Comparison of ENCODE assay signal across 1 cellular context in the genomic region with DNA sequence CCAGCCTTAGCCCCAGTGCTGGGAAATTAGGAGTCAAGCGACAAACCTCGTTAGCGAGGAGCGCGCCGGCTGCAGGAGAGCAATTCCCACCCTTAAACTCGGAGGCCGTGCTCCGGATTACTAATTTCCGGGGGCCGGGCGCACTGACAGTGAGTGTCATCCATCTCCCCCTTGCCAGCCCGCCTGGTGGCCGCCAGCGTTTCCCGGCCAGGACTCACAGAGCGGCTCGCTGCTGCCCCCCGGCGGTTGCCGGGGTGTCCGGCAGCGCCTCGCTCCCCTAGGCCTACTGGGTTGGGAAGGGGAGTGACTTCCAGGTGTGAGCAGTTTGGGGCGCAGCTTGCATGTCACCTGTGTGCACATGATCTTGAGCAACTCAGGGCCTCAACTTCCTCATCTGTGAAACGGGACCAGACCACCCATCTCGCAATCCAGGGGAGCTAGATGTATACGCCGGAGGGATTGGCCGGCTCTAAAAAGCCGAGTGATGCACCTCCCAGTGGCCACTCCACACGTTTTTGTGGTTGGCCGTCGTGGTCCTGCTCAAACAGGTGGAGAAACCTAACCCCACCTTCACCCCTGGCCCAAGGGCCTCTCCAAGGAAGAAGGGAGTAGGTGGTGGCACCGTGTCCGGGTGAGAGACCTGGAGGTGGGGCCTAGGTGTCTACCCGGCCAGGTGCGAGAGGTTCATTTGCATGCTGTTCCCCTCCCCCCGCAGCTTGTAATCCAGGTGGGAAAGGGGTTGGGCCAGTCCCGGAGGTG.
A peak's percentile ranks its signal among the peaks of the same experiment; 100 is the strongest.
TF ChIP-seq lines count a peak whose summit lies in the region.

No MANE protein-coding gene starts in this region.

TF ChIP-seq in K562, 482 proteins besides CTCF, POLR2A, EP300 and RAD21 (continued from another document and continues in another):
- TF ChIP-seq, protein P1, sequence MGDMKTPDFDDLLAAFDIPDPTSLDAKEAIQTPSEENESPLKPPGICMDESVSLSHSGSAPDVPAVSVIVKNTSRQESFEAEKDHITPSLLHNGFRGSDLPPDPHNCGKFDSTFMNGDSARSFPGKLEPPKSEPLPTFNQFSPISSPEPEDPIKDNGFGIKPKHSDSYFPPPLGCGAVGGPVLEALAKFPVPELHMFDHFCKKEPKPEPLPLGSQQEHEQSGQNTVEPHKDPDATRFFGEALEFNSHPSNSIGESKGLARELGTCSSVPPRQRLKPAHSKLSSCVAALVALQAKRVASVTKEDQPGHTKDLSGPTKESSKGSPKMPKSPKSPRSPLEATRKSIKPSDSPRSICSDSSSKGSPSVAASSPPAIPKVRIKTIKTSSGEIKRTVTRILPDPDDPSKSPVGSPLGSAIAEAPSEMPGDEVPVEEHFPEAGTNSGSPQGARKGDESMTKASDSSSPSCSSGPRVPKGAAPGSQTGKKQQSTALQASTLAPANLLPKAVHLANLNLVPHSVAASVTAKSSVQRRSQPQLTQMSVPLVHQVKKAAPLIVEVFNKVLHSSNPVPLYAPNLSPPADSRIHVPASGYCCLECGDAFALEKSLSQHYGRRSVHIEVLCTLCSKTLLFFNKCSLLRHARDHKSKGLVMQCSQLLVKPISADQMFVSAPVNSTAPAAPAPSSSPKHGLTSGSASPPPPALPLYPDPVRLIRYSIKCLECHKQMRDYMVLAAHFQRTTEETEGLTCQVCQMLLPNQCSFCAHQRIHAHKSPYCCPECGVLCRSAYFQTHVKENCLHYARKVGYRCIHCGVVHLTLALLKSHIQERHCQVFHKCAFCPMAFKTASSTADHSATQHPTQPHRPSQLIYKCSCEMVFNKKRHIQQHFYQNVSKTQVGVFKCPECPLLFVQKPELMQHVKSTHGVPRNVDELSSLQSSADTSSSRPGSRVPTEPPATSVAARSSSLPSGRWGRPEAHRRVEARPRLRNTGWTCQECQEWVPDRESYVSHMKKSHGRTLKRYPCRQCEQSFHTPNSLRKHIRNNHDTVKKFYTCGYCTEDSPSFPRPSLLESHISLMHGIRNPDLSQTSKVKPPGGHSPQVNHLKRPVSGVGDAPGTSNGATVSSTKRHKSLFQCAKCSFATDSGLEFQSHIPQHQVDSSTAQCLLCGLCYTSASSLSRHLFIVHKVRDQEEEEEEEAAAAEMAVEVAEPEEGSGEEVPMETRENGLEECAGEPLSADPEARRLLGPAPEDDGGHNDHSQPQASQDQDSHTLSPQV (IDR thresholded peaks at IDR 0.05) = peak; percentile 88
- TF ChIP-seq, protein P2, sequence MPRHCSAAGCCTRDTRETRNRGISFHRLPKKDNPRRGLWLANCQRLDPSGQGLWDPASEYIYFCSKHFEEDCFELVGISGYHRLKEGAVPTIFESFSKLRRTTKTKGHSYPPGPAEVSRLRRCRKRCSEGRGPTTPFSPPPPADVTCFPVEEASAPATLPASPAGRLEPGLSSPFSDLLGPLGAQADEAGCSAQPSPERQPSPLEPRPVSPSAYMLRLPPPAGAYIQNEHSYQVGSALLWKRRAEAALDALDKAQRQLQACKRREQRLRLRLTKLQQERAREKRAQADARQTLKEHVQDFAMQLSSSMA (CRISPR knock-in tag; IDR thresholded peaks at IDR 0.05) = peak; percentile 11; the same call in 1 of the 2 replicates
- TF ChIP-seq JUN (IDR thresholded peaks at IDR 0.05; ENCODE audit: borderline replicate concordance, low read depth, low read length) (peak; percentile 40; the same call in 1 of the 2 replicates), JUN (CRISPR knock-in tag; IDR thresholded peaks at IDR 0.05; ENCODE audit: borderline replicate concordance) (no peak), SMAD3 (CRISPR knock-in tag; conservative IDR thresholded peaks at IDR 0.05) (no peak; the same call in 1 of the 2 replicates), XRCC5 (IDR thresholded peaks at IDR 0.05; ENCODE audit: low read depth, low read length) (peak; percentile 96), WHSC1 (IDR thresholded peaks at IDR 0.05; ENCODE audit: low read length) (no peak), GTF2E2 (tag; IDR thresholded peaks at IDR 0.05) (no peak; the same call in 1 of the 2 replicates), NFXL1 (CRISPR knock-in tag; IDR thresholded peaks at IDR 0.05) (no peak), CTBP1 (IDR thresholded peaks at IDR 0.05; ENCODE audit: borderline replicate concordance) (peak; percentile 91), SIRT6 (IDR thresholded peaks at IDR 0.05; ENCODE audit: low read depth, low read length) (no peak), CCNT2 (IDR thresholded peaks at IDR 0.05; ENCODE audit: borderline replicate concordance, extremely low read depth, insufficient read length, low read depth, low read length) (peak; percentile 74), ZNF668 (CRISPR knock-in tag; IDR thresholded peaks at IDR 0.05) (no peak), NRF1 (conservative IDR thresholded peaks at IDR 0.05 in 1 of 2, IDR thresholded peaks at IDR 0.05 in 1 of 2) (peak; percentile 63 to 69), RBM25 (IDR thresholded peaks at IDR 0.05; ENCODE audit: low read depth, low read length, severe bottlenecking) (no peak), ARID2 (IDR thresholded peaks at IDR 0.05) (peak; percentile 66), TCF3 (CRISPR knock-in tag; IDR thresholded peaks at IDR 0.05) (peak; percentile 49; the same call in 1 of the 2 replicates), ZNF764 (CRISPR knock-in tag; IDR thresholded peaks at IDR 0.05; ENCODE audit: low read depth) (no peak), HDAC3 (IDR thresholded peaks at IDR 0.05; ENCODE audit: borderline replicate concordance, partially characterized antibody) (no peak)
- TF ChIP-seq, protein P3, sequence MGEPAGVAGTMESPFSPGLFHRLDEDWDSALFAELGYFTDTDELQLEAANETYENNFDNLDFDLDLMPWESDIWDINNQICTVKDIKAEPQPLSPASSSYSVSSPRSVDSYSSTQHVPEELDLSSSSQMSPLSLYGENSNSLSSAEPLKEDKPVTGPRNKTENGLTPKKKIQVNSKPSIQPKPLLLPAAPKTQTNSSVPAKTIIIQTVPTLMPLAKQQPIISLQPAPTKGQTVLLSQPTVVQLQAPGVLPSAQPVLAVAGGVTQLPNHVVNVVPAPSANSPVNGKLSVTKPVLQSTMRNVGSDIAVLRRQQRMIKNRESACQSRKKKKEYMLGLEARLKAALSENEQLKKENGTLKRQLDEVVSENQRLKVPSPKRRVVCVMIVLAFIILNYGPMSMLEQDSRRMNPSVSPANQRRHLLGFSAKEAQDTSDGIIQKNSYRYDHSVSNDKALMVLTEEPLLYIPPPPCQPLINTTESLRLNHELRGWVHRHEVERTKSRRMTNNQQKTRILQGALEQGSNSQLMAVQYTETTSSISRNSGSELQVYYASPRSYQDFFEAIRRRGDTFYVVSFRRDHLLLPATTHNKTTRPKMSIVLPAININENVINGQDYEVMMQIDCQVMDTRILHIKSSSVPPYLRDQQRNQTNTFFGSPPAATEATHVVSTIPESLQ (CRISPR knock-in tag; IDR thresholded peaks at IDR 0.05) = 0 out of 2 replicates have a peak, but pooled peaks have one; percentile 27
- TF ChIP-seq, protein P4, sequence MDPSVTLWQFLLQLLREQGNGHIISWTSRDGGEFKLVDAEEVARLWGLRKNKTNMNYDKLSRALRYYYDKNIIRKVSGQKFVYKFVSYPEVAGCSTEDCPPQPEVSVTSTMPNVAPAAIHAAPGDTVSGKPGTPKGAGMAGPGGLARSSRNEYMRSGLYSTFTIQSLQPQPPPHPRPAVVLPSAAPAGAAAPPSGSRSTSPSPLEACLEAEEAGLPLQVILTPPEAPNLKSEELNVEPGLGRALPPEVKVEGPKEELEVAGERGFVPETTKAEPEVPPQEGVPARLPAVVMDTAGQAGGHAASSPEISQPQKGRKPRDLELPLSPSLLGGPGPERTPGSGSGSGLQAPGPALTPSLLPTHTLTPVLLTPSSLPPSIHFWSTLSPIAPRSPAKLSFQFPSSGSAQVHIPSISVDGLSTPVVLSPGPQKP (CRISPR knock-in tag; IDR thresholded peaks at IDR 0.05) = no peak
- TF ChIP-seq, protein P5, sequence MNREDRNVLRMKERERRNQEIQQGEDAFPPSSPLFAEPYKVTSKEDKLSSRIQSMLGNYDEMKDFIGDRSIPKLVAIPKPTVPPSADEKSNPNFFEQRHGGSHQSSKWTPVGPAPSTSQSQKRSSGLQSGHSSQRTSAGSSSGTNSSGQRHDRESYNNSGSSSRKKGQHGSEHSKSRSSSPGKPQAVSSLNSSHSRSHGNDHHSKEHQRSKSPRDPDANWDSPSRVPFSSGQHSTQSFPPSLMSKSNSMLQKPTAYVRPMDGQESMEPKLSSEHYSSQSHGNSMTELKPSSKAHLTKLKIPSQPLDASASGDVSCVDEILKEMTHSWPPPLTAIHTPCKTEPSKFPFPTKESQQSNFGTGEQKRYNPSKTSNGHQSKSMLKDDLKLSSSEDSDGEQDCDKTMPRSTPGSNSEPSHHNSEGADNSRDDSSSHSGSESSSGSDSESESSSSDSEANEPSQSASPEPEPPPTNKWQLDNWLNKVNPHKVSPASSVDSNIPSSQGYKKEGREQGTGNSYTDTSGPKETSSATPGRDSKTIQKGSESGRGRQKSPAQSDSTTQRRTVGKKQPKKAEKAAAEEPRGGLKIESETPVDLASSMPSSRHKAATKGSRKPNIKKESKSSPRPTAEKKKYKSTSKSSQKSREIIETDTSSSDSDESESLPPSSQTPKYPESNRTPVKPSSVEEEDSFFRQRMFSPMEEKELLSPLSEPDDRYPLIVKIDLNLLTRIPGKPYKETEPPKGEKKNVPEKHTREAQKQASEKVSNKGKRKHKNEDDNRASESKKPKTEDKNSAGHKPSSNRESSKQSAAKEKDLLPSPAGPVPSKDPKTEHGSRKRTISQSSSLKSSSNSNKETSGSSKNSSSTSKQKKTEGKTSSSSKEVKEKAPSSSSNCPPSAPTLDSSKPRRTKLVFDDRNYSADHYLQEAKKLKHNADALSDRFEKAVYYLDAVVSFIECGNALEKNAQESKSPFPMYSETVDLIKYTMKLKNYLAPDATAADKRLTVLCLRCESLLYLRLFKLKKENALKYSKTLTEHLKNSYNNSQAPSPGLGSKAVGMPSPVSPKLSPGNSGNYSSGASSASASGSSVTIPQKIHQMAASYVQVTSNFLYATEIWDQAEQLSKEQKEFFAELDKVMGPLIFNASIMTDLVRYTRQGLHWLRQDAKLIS (CRISPR knock-in tag; IDR thresholded peaks at IDR 0.05) = 0 out of 2 replicates have a peak, but pooled peaks have one; percentile 44
- TF ChIP-seq, protein P6, sequence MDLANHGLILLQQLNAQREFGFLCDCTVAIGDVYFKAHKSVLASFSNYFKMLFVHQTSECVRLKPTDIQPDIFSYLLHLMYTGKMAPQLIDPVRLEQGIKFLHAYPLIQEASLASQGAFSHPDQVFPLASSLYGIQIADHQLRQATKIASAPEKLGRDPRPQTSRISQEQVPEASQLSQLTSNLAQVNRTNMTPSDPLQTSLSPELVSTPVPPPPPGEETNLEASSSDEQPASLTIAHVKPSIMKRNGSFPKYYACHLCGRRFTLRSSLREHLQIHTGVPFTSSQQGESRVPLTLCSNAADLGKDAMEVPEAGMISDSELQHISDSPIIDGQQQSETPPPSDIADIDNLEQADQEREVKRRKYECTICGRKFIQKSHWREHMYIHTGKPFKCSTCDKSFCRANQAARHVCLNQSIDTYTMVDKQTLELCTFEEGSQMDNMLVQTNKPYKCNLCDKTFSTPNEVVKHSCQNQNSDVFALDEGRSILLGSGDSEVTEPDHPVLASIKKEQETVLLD (IDR thresholded peaks at IDR 0.05) = peak; percentile 42
- TF ChIP-seq, protein P7, sequence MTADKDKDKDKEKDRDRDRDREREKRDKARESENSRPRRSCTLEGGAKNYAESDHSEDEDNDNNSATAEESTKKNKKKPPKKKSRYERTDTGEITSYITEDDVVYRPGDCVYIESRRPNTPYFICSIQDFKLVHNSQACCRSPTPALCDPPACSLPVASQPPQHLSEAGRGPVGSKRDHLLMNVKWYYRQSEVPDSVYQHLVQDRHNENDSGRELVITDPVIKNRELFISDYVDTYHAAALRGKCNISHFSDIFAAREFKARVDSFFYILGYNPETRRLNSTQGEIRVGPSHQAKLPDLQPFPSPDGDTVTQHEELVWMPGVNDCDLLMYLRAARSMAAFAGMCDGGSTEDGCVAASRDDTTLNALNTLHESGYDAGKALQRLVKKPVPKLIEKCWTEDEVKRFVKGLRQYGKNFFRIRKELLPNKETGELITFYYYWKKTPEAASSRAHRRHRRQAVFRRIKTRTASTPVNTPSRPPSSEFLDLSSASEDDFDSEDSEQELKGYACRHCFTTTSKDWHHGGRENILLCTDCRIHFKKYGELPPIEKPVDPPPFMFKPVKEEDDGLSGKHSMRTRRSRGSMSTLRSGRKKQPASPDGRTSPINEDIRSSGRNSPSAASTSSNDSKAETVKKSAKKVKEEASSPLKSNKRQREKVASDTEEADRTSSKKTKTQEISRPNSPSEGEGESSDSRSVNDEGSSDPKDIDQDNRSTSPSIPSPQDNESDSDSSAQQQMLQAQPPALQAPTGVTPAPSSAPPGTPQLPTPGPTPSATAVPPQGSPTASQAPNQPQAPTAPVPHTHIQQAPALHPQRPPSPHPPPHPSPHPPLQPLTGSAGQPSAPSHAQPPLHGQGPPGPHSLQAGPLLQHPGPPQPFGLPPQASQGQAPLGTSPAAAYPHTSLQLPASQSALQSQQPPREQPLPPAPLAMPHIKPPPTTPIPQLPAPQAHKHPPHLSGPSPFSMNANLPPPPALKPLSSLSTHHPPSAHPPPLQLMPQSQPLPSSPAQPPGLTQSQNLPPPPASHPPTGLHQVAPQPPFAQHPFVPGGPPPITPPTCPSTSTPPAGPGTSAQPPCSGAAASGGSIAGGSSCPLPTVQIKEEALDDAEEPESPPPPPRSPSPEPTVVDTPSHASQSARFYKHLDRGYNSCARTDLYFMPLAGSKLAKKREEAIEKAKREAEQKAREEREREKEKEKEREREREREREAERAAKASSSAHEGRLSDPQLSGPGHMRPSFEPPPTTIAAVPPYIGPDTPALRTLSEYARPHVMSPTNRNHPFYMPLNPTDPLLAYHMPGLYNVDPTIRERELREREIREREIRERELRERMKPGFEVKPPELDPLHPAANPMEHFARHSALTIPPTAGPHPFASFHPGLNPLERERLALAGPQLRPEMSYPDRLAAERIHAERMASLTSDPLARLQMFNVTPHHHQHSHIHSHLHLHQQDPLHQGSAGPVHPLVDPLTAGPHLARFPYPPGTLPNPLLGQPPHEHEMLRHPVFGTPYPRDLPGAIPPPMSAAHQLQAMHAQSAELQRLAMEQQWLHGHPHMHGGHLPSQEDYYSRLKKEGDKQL (CRISPR knock-in tag; IDR thresholded peaks at IDR 0.05; ENCODE audit: borderline replicate concordance) = no peak
- TF ChIP-seq, protein P8, sequence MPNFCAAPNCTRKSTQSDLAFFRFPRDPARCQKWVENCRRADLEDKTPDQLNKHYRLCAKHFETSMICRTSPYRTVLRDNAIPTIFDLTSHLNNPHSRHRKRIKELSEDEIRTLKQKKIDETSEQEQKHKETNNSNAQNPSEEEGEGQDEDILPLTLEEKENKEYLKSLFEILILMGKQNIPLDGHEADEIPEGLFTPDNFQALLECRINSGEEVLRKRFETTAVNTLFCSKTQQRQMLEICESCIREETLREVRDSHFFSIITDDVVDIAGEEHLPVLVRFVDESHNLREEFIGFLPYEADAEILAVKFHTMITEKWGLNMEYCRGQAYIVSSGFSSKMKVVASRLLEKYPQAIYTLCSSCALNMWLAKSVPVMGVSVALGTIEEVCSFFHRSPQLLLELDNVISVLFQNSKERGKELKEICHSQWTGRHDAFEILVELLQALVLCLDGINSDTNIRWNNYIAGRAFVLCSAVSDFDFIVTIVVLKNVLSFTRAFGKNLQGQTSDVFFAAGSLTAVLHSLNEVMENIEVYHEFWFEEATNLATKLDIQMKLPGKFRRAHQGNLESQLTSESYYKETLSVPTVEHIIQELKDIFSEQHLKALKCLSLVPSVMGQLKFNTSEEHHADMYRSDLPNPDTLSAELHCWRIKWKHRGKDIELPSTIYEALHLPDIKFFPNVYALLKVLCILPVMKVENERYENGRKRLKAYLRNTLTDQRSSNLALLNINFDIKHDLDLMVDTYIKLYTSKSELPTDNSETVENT (CRISPR knock-in tag; IDR thresholded peaks at IDR 0.05) = peak; percentile 67
- TF ChIP-seq, protein P9, sequence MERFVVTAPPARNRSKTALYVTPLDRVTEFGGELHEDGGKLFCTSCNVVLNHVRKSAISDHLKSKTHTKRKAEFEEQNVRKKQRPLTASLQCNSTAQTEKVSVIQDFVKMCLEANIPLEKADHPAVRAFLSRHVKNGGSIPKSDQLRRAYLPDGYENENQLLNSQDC (CRISPR knock-in tag; IDR thresholded peaks at IDR 0.05) = no peak
